23 cellular contexts compared by ENCODE assay signal in genomic region chr1:28428990-28429520, GRCh38.
"Had no signal": no experiment of that assay in that cellular context is flagged by ENCODE, and none has a peak within 500 bp of the region (broad histone marks: within the 10 kb centered on the region; RNA-seq: fewer than 3 reads in every experiment).

No MANE protein-coding gene starts in this region.

- H3K36me3 Mint-ChIP-seq: activated CD4-positive, alpha-beta memory T cell treated with anti-CD3 and anti-CD28 coated beads for 36 hours had no signal

- H3K9me3 ChIP-seq: esophagus muscularis mucosa, gastroesophageal sphincter, mucosa of descending colon, sigmoid colon, spleen, upper lobe of right lung had no signal

- H3K4me3 Mint-ChIP-seq: activated CD4-positive, alpha-beta memory T cell treated with anti-CD3 and anti-CD28 coated beads for 36 hours; activated naive CD4-positive, alpha-beta T cell treated with anti-CD3 and anti-CD28 coated beads for 36 hours; activated naive CD8-positive, alpha-beta T cell treated with anti-CD3 and anti-CD28 coated beads, Interleukin-2, amount 10 ng/mL, durations not matched to agents 7 days and 5 days; activated T-cell treated with anti-CD3 and anti-CD28 coated beads, Interleukin-2, amount 50 U/mL, for 72 hours; brain; nephron progenitor cell had no signal

- H3K27me3 ChIP-seq: esophagus muscularis mucosa, gastroesophageal sphincter, sigmoid colon, spleen, upper lobe of right lung had no signal

- DNase-seq: activated CD4-positive, alpha-beta memory T cell treated with anti-CD3 and anti-CD28 coated beads for 36 hours; activated effector memory CD4-positive, alpha-beta T cell treated with Interleukin-2 at 50 U/mL for 16 hours; activated naive CD4-positive, alpha-beta T cell treated with anti-CD3 and anti-CD28 coated beads for 36 hours; activated naive CD8-positive, alpha-beta T cell treated with anti-CD3 and anti-CD28 coated beads, Interleukin-2, amount 10 ng/mL, durations not matched to agents 7 days and 5 days; activated T-cell treated with anti-CD3 and anti-CD28 coated beads, Interleukin-2, amount 50 U/mL, for 72 hours; amygdala; dermis blood vessel endothelial cell; effector CD8-positive, alpha-beta T cell; head of caudate nucleus; mucosa of descending colon; nephron progenitor cell; nucleus accumbens; posterior cingulate gyrus; sigmoid colon; spleen; stimulated activated CD4-positive, alpha-beta T cell treated with anti-CD3 and anti-CD28 coated beads, Interleukin-4, amount 100 ng/mL, for 1 hour; stimulated activated naive CD4-positive, alpha-beta T cell treated with Interleukin-2 at 50 U/mL for 16 hours; T-helper 9 cell; upper lobe of right lung had no signal

- H3K27me3 Mint-ChIP-seq: activated CD4-positive, alpha-beta memory T cell treated with anti-CD3 and anti-CD28 coated beads for 36 hours; activated naive CD8-positive, alpha-beta T cell treated with anti-CD3 and anti-CD28 coated beads, Interleukin-2, amount 10 ng/mL, durations not matched to agents 7 days and 5 days; brain had no signal

- ATAC-seq: activated T-cell treated with anti-CD3 and anti-CD28 coated beads, Interleukin-2, amount 50 U/mL, for 72 hours; gastroesophageal sphincter; mucosa of descending colon; upper lobe of right lung had no signal

- H3K4me1 ChIP-seq: upper lobe of right lung had no signal

- H3K9me3 Mint-ChIP-seq: activated CD4-positive, alpha-beta memory T cell treated with anti-CD3 and anti-CD28 coated beads for 36 hours; activated naive CD4-positive, alpha-beta T cell treated with anti-CD3 and anti-CD28 coated beads for 36 hours; activated naive CD8-positive, alpha-beta T cell treated with anti-CD3 and anti-CD28 coated beads, Interleukin-2, amount 10 ng/mL, durations not matched to agents 7 days and 5 days; activated T-cell treated with anti-CD3 and anti-CD28 coated beads, Interleukin-2, amount 50 U/mL, for 72 hours; brain; nephron progenitor cell had no signal

- H3K27ac ChIP-seq: esophagus muscularis mucosa, gastroesophageal sphincter, sigmoid colon, spleen, upper lobe of right lung had no signal

- H3K36me3 ChIP-seq: sigmoid colon, upper lobe of right lung had no signal

- FAIRE-seq: islet of Langerhans had no signal

- H3K27ac Mint-ChIP-seq: activated CD4-positive, alpha-beta memory T cell treated with anti-CD3 and anti-CD28 coated beads for 36 hours; activated naive CD4-positive, alpha-beta T cell treated with anti-CD3 and anti-CD28 coated beads for 36 hours; activated naive CD8-positive, alpha-beta T cell treated with anti-CD3 and anti-CD28 coated beads, Interleukin-2, amount 10 ng/mL, durations not matched to agents 7 days and 5 days; activated T-cell treated with anti-CD3 and anti-CD28 coated beads, Interleukin-2, amount 50 U/mL, for 72 hours; nephron progenitor cell had no signal

- H3K4me1 Mint-ChIP-seq: brain had no signal

- H3K4me3 ChIP-seq: esophagus muscularis mucosa, gastroesophageal sphincter, mucosa of descending colon, sigmoid colon, spleen, upper lobe of right lung had no signal
